ENCODE assay signal across 9 cellular contexts in genomic region chr17:19361975-19362292, GRCh38. TPM values are rescaled to one million over a fixed set of nuclear protein-coding genes. Genes with fewer than 3 reads are reported as not detected.
DNase-seq lines count a peak whose midpoint lies in the region; ATAC-seq, FAIRE-seq and TF ChIP-seq lines count a peak whose summit lies in the region.
"Had no signal": no experiment of that assay in that cellular context is flagged by ENCODE, and none has a peak within 500 bp of the region (broad histone marks: within the 10 kb centered on the region; RNA-seq: fewer than 3 reads in every experiment).

No MANE protein-coding gene starts in this region.

- H3K27ac ChIP-seq in OCI-LY3 (ENCODE audit: low read length) (no peak overlapping the region), endothelial cell of umbilical vein (ENCODE audit: insufficient read depth, low read depth, low read length) (peak overlapping the region; percentile 49), neutrophil (no peak overlapping the region)

- peak overlapping the region in 1 of 7 donors; percentile 15 for H3K27ac Mint-ChIP-seq in CD14-positive monocyte

- peaks cover 13% of the 10 kb centered on the region for H3K4me1 Mint-ChIP-seq in CD14-positive monocyte

- dilution Hi-C loops in endothelial cell of umbilical vein (cut with MboI; ENCODE audit: extremely low pct_ligation_motif_present, low sequenced_read_pairs): no loop called here

- no peaks in the 10 kb centered on the region for H3K9me3 Mint-ChIP-seq in CD14-positive monocyte

- H4K20me1 ChIP-seq in OCI-LY3 (ENCODE audit: insufficient read depth, low read length): no peaks in the 10 kb centered on the region
- no peaks in the 10 kb centered on the region for H4K20me1 ChIP-seq in endothelial cell of umbilical vein (replicated peaks; ENCODE audit: control insufficient read depth, extremely low read depth, insufficient read depth, low read length)

- intact Hi-C loops in CD14-positive monocyte (cut with micrococcal nuclease) (loop anchor here (1.0 to 10.0 kb wide), 5 partner anchors 17 to 405 kb away; partner anchors contain the start of genes ALDH3A2 (in 2 of the 2), MAPK7 (in 1 of the 2) and RNF112 (in 1 of the 2)), endothelial cell of umbilical vein (cut with micrococcal nuclease) (loop anchor here (1.0 kb wide), 4 partner anchors 16 to 400 kb away; partner anchors contain the start of genes ALDH3A2 and MAPK7)

- no peaks in the 10 kb centered on the region for H3K79me2 ChIP-seq in OCI-LY3 (ENCODE audit: low read length)
- H3K79me2 ChIP-seq in endothelial cell of umbilical vein (ENCODE audit: control insufficient read depth, insufficient read depth, low read length): no peaks in the 10 kb centered on the region

- CTCF ChIA-PET in endothelial cell of umbilical vein (lab: Charles Lee): interaction anchor here (1.4 to 2.9 kb wide), 11 partner anchors 8 to 408 kb away, joined by 4 to 169 read pairs (median 11); partner anchors contain the start of gene MAPK7

- H3K36me3 Mint-ChIP-seq in CD14-positive monocyte: no peaks in the 10 kb centered on the region

- H3K9me3 ChIP-seq in OCI-LY3 (ENCODE audit: insufficient read depth, low read length) (no peaks in the 10 kb centered on the region), endothelial cell of umbilical vein (replicated peaks; ENCODE audit: control insufficient read depth, insufficient read depth, low read length) (no peaks in the 10 kb centered on the region), neutrophil (no peaks in the 10 kb centered on the region)

- ATAC-seq in GM18520 (IDR thresholded peaks at IDR 0.05; ENCODE audit: unreplicated experiment) (no peak), GM18498 (IDR thresholded peaks at IDR 0.05; ENCODE audit: unreplicated experiment) (no peak)

- H3K36me3 ChIP-seq in OCI-LY3 (replicated peaks; ENCODE audit: low read depth, low read length) (no peaks in the 10 kb centered on the region), endothelial cell of umbilical vein (ENCODE audit: control insufficient read depth in 2 of 2, extremely low read depth in 1 of 2, insufficient read depth in 2 of 2, low read length in 2 of 2) (peaks cover 0 to 2% of the 10 kb centered on the region in 2 experiments), neutrophil (no peaks in the 10 kb centered on the region)

- DNase-seq in CD14-positive monocyte (ENCODE audit: low spot score) (peak; percentile 47), endothelial cell of umbilical vein (ENCODE audit: low read depth, low spot score) (no peak), NCI-H526 treated with DMSO at 0.1 percent for 48 hours (lab: John Stamatoyannopoulos, UW) (no peak)
- no peak for DNase-seq in stimulated activated naive CD4-positive, alpha-beta T cell (lab: John Stamatoyannopoulos, UW)

- BruUV-seq in endothelial cell of umbilical vein (replicated peaks; lab: Mats Ljungman, UMichigan): TSS peak; percentile 60

- FAIRE-seq in endothelial cell of umbilical vein (lab: Jason Lieb, UNC): no peak

- H3K4me3 Mint-ChIP-seq in CD14-positive monocyte: peak overlapping the region; percentile 52 to 78

- TF ChIP-seq CTCF in CD14-positive monocyte (IDR thresholded peaks at IDR 0.05): no peak
- TF ChIP-seq CTCF in OCI-LY3 (IDR thresholded peaks at IDR 0.05; ENCODE audit: low read depth, low read length): no peak
- TF ChIP-seq CTCF in endothelial cell of umbilical vein (IDR thresholded peaks at IDR 0.05; ENCODE audit: extremely low read depth in 1 of 2, insufficient read depth in 1 of 2, low read depth in 1 of 2, low read length in 2 of 2): no peak
- TF ChIP-seq CTCF in neutrophil (IDR thresholded peaks at IDR 0.05): no peak

- peak; percentile 11 for TF ChIP-seq POLR2A in endothelial cell of umbilical vein (IDR thresholded peaks at IDR 0.05; ENCODE audit: low read depth, low read length)

- H2AFZ ChIP-seq in OCI-LY3 (ENCODE audit: low read depth, low read length) (no peak overlapping the region), endothelial cell of umbilical vein (ENCODE audit: low read depth, low read length) (peak overlapping the region; percentile 89)

- H3K27me3 Mint-ChIP-seq in CD14-positive monocyte (ENCODE audit: low read depth in 3 of 3): peaks cover 18 to 44% (median 38%) of the 10 kb centered on the region in 3 donors

- no peaks in the 10 kb centered on the region for H3K9me1 ChIP-seq in endothelial cell of umbilical vein (replicated peaks; ENCODE audit: control insufficient read depth, extremely low read depth, insufficient read depth, low read length)

- no peaks in the 10 kb centered on the region for H3K27me3 ChIP-seq in OCI-LY3 (ENCODE audit: low read depth, low read length)
- H3K27me3 ChIP-seq in endothelial cell of umbilical vein (ENCODE audit: control insufficient read depth in 2 of 2, insufficient read depth in 2 of 2, low read length in 2 of 2): no peaks in the 10 kb centered on the region
- peaks cover 27% of the 10 kb centered on the region for H3K27me3 ChIP-seq in neutrophil

- peak overlapping the region; percentile 87 for H3K4me3 ChIP-seq in OCI-LY3 (ENCODE audit: low read length)
- peak overlapping the region; percentile 53 to 66 (median 60) for H3K4me3 ChIP-seq in endothelial cell of umbilical vein (replicated peaks in 1 of 3; ENCODE audit: insufficient read depth in 1 of 3, low read depth in 1 of 3, low read length in 3 of 3)
- peak overlapping the region; percentile 83 to 92 for H3K4me3 ChIP-seq in neutrophil (ENCODE audit: low read depth in 1 of 2, low read length in 1 of 2)

- H3K4me1 ChIP-seq in OCI-LY3 (ENCODE audit: low read length): no peaks in the 10 kb centered on the region
- peaks cover 8% of the 10 kb centered on the region for H3K4me1 ChIP-seq in endothelial cell of umbilical vein (ENCODE audit: control insufficient read depth, extremely low read depth, insufficient read depth, low read length)
- peaks cover 7 to 15% of the 10 kb centered on the region in 2 experiments for H3K4me1 ChIP-seq in neutrophil (ENCODE audit: control insufficient read depth in 1 of 2, insufficient read depth in 1 of 2, low read depth in 1 of 2, low read length in 1 of 2)

- peak overlapping the region; percentile 68 for H3K9ac ChIP-seq in OCI-LY3 (ENCODE audit: low read length)
- H3K9ac ChIP-seq in endothelial cell of umbilical vein (replicated peaks; ENCODE audit: extremely low read depth, insufficient read depth, low read length): peak overlapping the region; percentile 59

- POLR2A ChIA-PET in endothelial cell of umbilical vein (lab: Charles Lee): interaction anchor here (1.8 kb wide), 1 partner anchor 16 kb away, joined by 15 read pairs; the partner anchor contains the start of gene MAPK7

- H3K4me2 ChIP-seq in OCI-LY3 (ENCODE audit: low read length) (peak overlapping the region; percentile 65), endothelial cell of umbilical vein (ENCODE audit: insufficient read depth, low read length) (peak overlapping the region; percentile 88)

TF ChIP-seq in endothelial cell of umbilical vein, 7 proteins besides CTCF, POLR2A, EP300 and RAD21:
- TF ChIP-seq JUN (IDR thresholded peaks at IDR 0.05; ENCODE audit: borderline replicate concordance, insufficient read depth, insufficient read length, low read depth) (no peak), MAX (IDR thresholded peaks at IDR 0.05; ENCODE audit: insufficient read depth, insufficient read length) (no peak), EZH2 (IDR thresholded peaks at IDR 0.05; ENCODE audit: borderline replicate concordance, low read depth, low read length, severe bottlenecking) (no peak), FOS (IDR thresholded peaks at IDR 0.05; ENCODE audit: borderline replicate concordance, insufficient read depth, low read length) (no peak)

RNA-seq across cellular contexts. Expression of gene B9D1, which starts 0.6 kb away (rescaled TPM):
- not detected for polyA plus RNA-seq in CD14-positive monocyte
- 17.9 and 20.5 TPM in 2 replicates for total RNA-seq in endothelial cell of umbilical vein
- 55.8 and 66.0 TPM in 2 replicates for polyA plus RNA-seq in endothelial cell of umbilical vein
- 61.3 TPM in 2 replicates for polyA plus RNA-seq in endothelial cell of umbilical vein (2011; cell fraction: cytosol; rRNA removed)
- polyA plus RNA-seq in endothelial cell of umbilical vein (2011; cell fraction: nucleus; rRNA removed): 32.8 and 53.9 TPM in 2 replicates
- 21.0 and 27.2 TPM in 2 replicates for polyA plus RNA-seq in endothelial cell of umbilical vein (2012)
- polyA minus RNA-seq in endothelial cell of umbilical vein: 40.3 and 46.5 TPM in 2 replicates
- 20.5 TPM for polyA minus RNA-seq in endothelial cell of umbilical vein (2011; cell fraction: cytosol; rRNA and poly(A)+ RNA removed)
- polyA minus RNA-seq in endothelial cell of umbilical vein (2011; cell fraction: nucleus; rRNA and poly(A)+ RNA removed): 13.0 and 17.7 TPM in 2 replicates

RNA-seq across cellular contexts. Expression of gene MAPK7, which starts 16.4 kb away (rescaled TPM):
- polyA plus RNA-seq in CD14-positive monocyte (1 to 10 TPM; 9.3 to 10.0 TPM), endothelial cell of umbilical vein (16.8 and 17.2 TPM in 2 replicates)
- total RNA-seq in endothelial cell of umbilical vein: 26.0 and 30.7 TPM in 2 replicates
- polyA plus RNA-seq in endothelial cell of umbilical vein (2011; cell fraction: cytosol; rRNA removed): 12.4 and 14.9 TPM in 2 replicates
- polyA plus RNA-seq in endothelial cell of umbilical vein (2011; cell fraction: nucleus; rRNA removed): 25.6 and 30.1 TPM in 2 replicates
- polyA plus RNA-seq in endothelial cell of umbilical vein (2012): 17.8 and 21.8 TPM in 2 replicates
- polyA minus RNA-seq in endothelial cell of umbilical vein: 36.6 and 36.7 TPM in 2 replicates
- polyA minus RNA-seq in endothelial cell of umbilical vein (2011; cell fraction: cytosol; rRNA and poly(A)+ RNA removed): 9.1 TPM
- 24.8 and 29.8 TPM in 2 replicates for polyA minus RNA-seq in endothelial cell of umbilical vein (2011; cell fraction: nucleus; rRNA and poly(A)+ RNA removed)

RNA-seq across cellular contexts. Expression of gene MFAP4, which starts 25.1 kb away (rescaled TPM):
- polyA plus RNA-seq in CD14-positive monocyte (under 1 TPM; 0.12 to 0.73 TPM), endothelial cell of umbilical vein (not detected in 2 replicates)
- not detected in 2 replicates for total RNA-seq in endothelial cell of umbilical vein
- not detected in 2 replicates for polyA plus RNA-seq in endothelial cell of umbilical vein (2011; cell fraction: cytosol; rRNA removed)
- polyA plus RNA-seq in endothelial cell of umbilical vein (2011; cell fraction: nucleus; rRNA removed): not detected in 2 replicates
- 0.29 TPM in 1 of 2 replicates, not detected in the other for polyA plus RNA-seq in endothelial cell of umbilical vein (2012)
- not detected in 2 replicates for polyA minus RNA-seq in endothelial cell of umbilical vein
- polyA minus RNA-seq in endothelial cell of umbilical vein (2011; cell fraction: cytosol; rRNA and poly(A)+ RNA removed): not detected
- not detected in 2 replicates for polyA minus RNA-seq in endothelial cell of umbilical vein (2011; cell fraction: nucleus; rRNA and poly(A)+ RNA removed)
- total RNA-seq: SK-MEL-5 had no signal

RNA-seq across cellular contexts. Expression of gene RNF112, which starts 49.1 kb away (rescaled TPM):
- polyA plus RNA-seq in CD14-positive monocyte (not detected), endothelial cell of umbilical vein (0.05 and 0.06 TPM in 2 replicates)
- total RNA-seq in endothelial cell of umbilical vein: 0.11 TPM in 1 of 2 replicates, not detected in the other
- polyA plus RNA-seq in endothelial cell of umbilical vein (2011; cell fraction: cytosol; rRNA removed): 0.03 TPM in 2 replicates
- 0.28 and 1.1 TPM in 2 replicates for polyA plus RNA-seq in endothelial cell of umbilical vein (2011; cell fraction: nucleus; rRNA removed)
- 0.11 and 0.12 TPM in 2 replicates for polyA plus RNA-seq in endothelial cell of umbilical vein (2012)
- not detected in 2 replicates for polyA minus RNA-seq in endothelial cell of umbilical vein
- not detected for polyA minus RNA-seq in endothelial cell of umbilical vein (2011; cell fraction: cytosol; rRNA and poly(A)+ RNA removed)
- polyA minus RNA-seq in endothelial cell of umbilical vein (2011; cell fraction: nucleus; rRNA and poly(A)+ RNA removed): not detected in 2 replicates
- total RNA-seq: SK-MEL-5 had no signal

Comparison
In these comparisons a context has a peak if more than half of its experiments do, and no peak if none do; other contexts are left out.
1. RNA of gene B9D1, which starts 0.6 kb away (polyA plus RNA-seq): 21.0 to 66.0 TPM in endothelial cell of umbilical vein; not detected in CD14-positive monocyte; every median in the first group is over 10 times any median in the second.
2. Peak in every context shown above with its lines, with median percentiles within 50 percentile points of each other: H3K4me3 ChIP-seq.